In genomic region chr22:24402460-24403192, GRCh38 we compare ENCODE assay signal across 8 cellular contexts. TPM values are rescaled to one million over a fixed set of nuclear protein-coding genes. Genes with fewer than 3 reads are reported as not detected.
DNase-seq lines count a peak whose midpoint lies in the region; ATAC-seq, FAIRE-seq and TF ChIP-seq lines count a peak whose summit lies in the region.

No MANE protein-coding gene starts in this region.

- no peaks in the 10 kb centered on the region for H3K9me3 Mint-ChIP-seq in nephron progenitor cell

- FAIRE-seq in frontal cortex (lab: Jason Lieb, UNC): no peak

- H3K4me3 Mint-ChIP-seq in nephron progenitor cell: no peak overlapping the region

- peaks cover 53% of the 10 kb centered on the region for H3K36me3 Mint-ChIP-seq in nephron progenitor cell (ENCODE audit: low read depth)

- H3K4me1 Mint-ChIP-seq in nephron progenitor cell: peaks cover 54% of the 10 kb centered on the region

- peak; percentile 91 for ATAC-seq in SK-N-SH treated with all-trans-retinoic acid at 6 μM for 48 hours
- ATAC-seq in GM19397 (IDR thresholded peaks at IDR 0.05; ENCODE audit: unreplicated experiment): no peak
- ATAC-seq in GM21619 (IDR thresholded peaks at IDR 0.05; ENCODE audit: unreplicated experiment): no peak

- peaks cover 10 to 21% of the 10 kb centered on the region in 2 donors for H3K36me3 ChIP-seq in esophagus (ENCODE audit: control insufficient read depth in 2 of 2, insufficient read depth in 2 of 2, low read length in 1 of 2)

- H3K9me3 ChIP-seq in esophagus (ENCODE audit: control insufficient read depth in 2 of 2, insufficient read depth in 1 of 2, low read depth in 1 of 2, low read length in 1 of 2): no peaks in the 10 kb centered on the region

- H3K27ac ChIP-seq in esophagus (ENCODE audit: low read depth in 2 of 2, low read length in 1 of 2): peak overlapping the region; percentile 57 to 81

- DNase-seq in DMS53 treated with DMSO at 0.1 percent for 48 hours (lab: John Stamatoyannopoulos, UW; ENCODE audit: unreplicated experiment) (peak; percentile 33), HK-2 (ENCODE audit: unreplicated experiment) (peak; percentile 63), nephron progenitor cell (no peak), frontal cortex (ENCODE audit: low spot score in 2 of 2) (no peak)

- H3K27me3 ChIP-seq in esophagus (ENCODE audit: control insufficient read depth in 1 of 2, insufficient read depth in 2 of 2, low read length in 2 of 2): no peaks in the 10 kb centered on the region

- TF ChIP-seq CTCF in nephron progenitor cell (IDR thresholded peaks at IDR 0.05): no peak

- peak overlapping the region; percentile 87 for H3K27ac Mint-ChIP-seq in nephron progenitor cell

- no peaks in the 10 kb centered on the region for H3K27me3 Mint-ChIP-seq in nephron progenitor cell (ENCODE audit: low read depth, poor library complexity)

- H3K4me3 ChIP-seq in esophagus (ENCODE audit: low read depth in 1 of 2, low read length in 2 of 2): no peak overlapping the region

- 18 to 23% methylated on average over 3 of the region's 3 CpGs for WGBS in esophagus, 2 donors

- peaks cover 3 to 7% of the 10 kb centered on the region in 2 donors for H3K4me1 ChIP-seq in esophagus (ENCODE audit: control insufficient read depth in 2 of 2, insufficient read depth in 2 of 2, low read length in 1 of 2)

TF ChIP-seq in SK-N-SH treated with all-trans-retinoic acid at 6 μM for 48 hours, 23 proteins besides CTCF, POLR2A, EP300 and RAD21:
- TF ChIP-seq RARB (CRISPR knock-in tag; IDR thresholded peaks at IDR 0.05) (no peak), PPARA (CRISPR knock-in tag; IDR thresholded peaks at IDR 0.05; ENCODE audit: borderline replicate concordance) (0 out of 2 replicates have a peak, but pooled peaks have one; percentile 2), OSR1 (CRISPR knock-in tag; IDR thresholded peaks at IDR 0.05) (no peak), CSDC2 (CRISPR knock-in tag; IDR thresholded peaks at IDR 0.05) (no peak), ZNF565 (CRISPR knock-in tag; conservative IDR thresholded peaks at IDR 0.05; ENCODE audit: low read depth) (no peak), TOX (CRISPR knock-in tag; IDR thresholded peaks at IDR 0.05; ENCODE audit: borderline replicate concordance) (no peak), ESRRG (CRISPR knock-in tag; IDR thresholded peaks at IDR 0.05) (no peak; the same call in 1 of the 2 replicates), PATZ1 (CRISPR knock-in tag; IDR thresholded peaks at IDR 0.05; ENCODE audit: borderline replicate concordance) (no peak), ZNF8 (CRISPR knock-in tag; IDR thresholded peaks at IDR 0.05) (0 out of 2 replicates have a peak, but pooled peaks have one; percentile 11), ZNF70 (CRISPR knock-in tag; IDR thresholded peaks at IDR 0.05) (no peak), ISL1 (CRISPR knock-in tag; IDR thresholded peaks at IDR 0.05) (peak; percentile 98), GLIS3 (CRISPR knock-in tag; IDR thresholded peaks at IDR 0.05) (no peak), ZC3H10 (CRISPR knock-in tag; IDR thresholded peaks at IDR 0.05) (no peak), BACH2 (CRISPR knock-in tag; IDR thresholded peaks at IDR 0.05; ENCODE audit: borderline replicate concordance) (no peak), CREB5 (CRISPR knock-in tag; IDR thresholded peaks at IDR 0.05; ENCODE audit: low read depth) (peak; percentile 66; the same call in 1 of the 2 replicates), TCF4 (CRISPR knock-in tag; IDR thresholded peaks at IDR 0.05; ENCODE audit: borderline replicate concordance) (peak; percentile 78), ZFP3 (CRISPR knock-in tag; IDR thresholded peaks at IDR 0.05) (no peak), POU6F1 (CRISPR knock-in tag; IDR thresholded peaks at IDR 0.05; ENCODE audit: borderline replicate concordance, low read depth) (no peak), CSRNP3 (CRISPR knock-in tag; IDR thresholded peaks at IDR 0.05) (peak; percentile 52; the same call in 1 of the 2 replicates), SNAI2 (CRISPR knock-in tag; IDR thresholded peaks at IDR 0.05) (0 out of 2 replicates have a peak, but pooled peaks have one; percentile 10), ARNTL (CRISPR knock-in tag; IDR thresholded peaks at IDR 0.05; ENCODE audit: borderline replicate concordance, low read depth) (no peak), TSHZ2 (CRISPR knock-in tag; IDR thresholded peaks at IDR 0.05) (peak; percentile 70), ZFP30 (CRISPR knock-in tag; IDR thresholded peaks at IDR 0.05) (no peak)

RNA-seq across cellular contexts. Expression of gene ADORA2A, which starts 24.8 kb away (rescaled TPM):
- polyA plus RNA-seq in esophagus: under 1 TPM; 0.72 to 0.92 TPM
- total RNA-seq in frontal cortex: 6.5 TPM

Comparison
In these comparisons a context has a peak if more than half of its experiments do, and no peak if none do; other contexts are left out.
1. DNase-seq: peak in DMS53 treated with DMSO at 0.1 percent for 48 hours (single experiment) and HK-2 (single experiment); none in nephron progenitor cell (single experiment) and frontal cortex (0 of 2).